In the genomic region with DNA sequence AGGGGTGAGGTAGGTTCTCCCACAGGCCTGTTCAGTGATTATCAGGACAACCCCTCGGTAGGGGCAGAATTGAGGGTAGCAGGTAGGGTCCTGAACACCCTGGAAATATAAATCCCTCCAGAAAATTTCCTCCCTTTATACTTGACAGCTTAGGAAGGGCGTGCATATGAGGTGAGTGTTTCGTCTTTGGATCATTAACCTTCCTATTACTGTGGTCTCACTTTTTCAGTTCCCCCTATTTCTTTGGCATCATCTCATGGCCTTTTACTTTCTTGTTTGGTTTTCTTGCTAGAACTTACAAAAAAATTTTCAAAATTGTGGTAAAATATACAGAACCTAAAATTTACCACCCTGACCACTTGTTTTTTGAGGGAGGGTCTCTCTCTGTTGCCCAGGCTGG, we compare ENCODE assay signal across 1 cellular context.
TF ChIP-seq lines count a peak whose summit lies in the region.

No MANE protein-coding gene starts in this region.

TF ChIP-seq in GM12878, 131 proteins besides CTCF, POLR2A, EP300 and RAD21 (continued from another document):
- no peak for TF ChIP-seq ZBTB4 (CRISPR knock-in tag; IDR thresholded peaks at IDR 0.05)
